In the genomic region with DNA sequence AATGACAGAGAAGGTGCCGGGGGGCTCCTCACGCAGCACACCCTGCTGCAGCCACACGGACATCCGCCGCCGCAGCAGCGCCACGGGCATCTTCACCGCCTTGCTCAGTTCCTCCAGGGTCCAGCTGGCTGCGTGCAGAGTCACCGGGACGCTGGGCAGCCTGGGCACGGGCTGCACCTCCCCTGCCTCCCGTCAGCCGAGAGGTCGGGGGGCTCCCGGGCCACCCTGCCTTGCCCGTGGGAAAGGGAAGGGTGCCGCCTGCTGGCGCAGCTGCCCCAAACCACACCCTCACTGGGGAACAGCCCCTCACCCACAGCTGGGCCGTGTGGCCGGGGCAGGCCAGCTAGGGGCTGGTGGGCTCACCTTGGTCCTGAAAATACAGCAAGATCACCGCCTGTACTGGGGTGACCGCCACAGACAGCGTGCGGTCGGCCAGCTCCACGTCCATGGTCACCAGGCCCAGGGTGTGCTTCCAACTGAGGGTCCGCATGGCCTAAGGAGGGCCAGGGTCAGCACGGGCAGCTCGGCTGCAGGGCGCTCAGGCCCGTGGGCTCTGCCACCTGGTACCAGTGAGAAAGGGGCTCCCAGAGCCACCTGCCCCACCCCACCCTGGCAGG, we compare ENCODE assay signal across 14 cellular contexts. TPM values are rescaled to one million over a fixed set of nuclear protein-coding genes. Genes with fewer than 3 reads are reported as not detected.
A peak's percentile ranks its signal among the peaks of the same experiment; 100 is the strongest.
DNase-seq lines count a peak whose midpoint lies in the region; ATAC-seq, FAIRE-seq and TF ChIP-seq lines count a peak whose summit lies in the region.
"Had no signal": no experiment of that assay in that cellular context is flagged by ENCODE, and none has a peak within 500 bp of the region (broad histone marks: within the 10 kb centered on the region; RNA-seq: fewer than 3 reads in every experiment).

No MANE protein-coding gene starts in this region.

- DNase-seq in HepG2 (ENCODE audit: low spot score): no peak
- DNase-seq in right lobe of liver: no peak
- DNase-seq in fibroblast of villous mesenchyme (ENCODE audit: low read depth): no peak
- DNase-seq in aorta: no peak
- no peak for DNase-seq in nucleus accumbens (lab: John Stamatoyannopoulos, UW)
- DNase-seq in hepatocyte (ENCODE audit: low spot score): no peak
- DNase-seq in smooth muscle cell (lab: John Stamatoyannopoulos, UW; ENCODE audit: unreplicated experiment): no peak
- DNase-seq: activated CD4-positive, alpha-beta T cell treated with anti-CD3 and anti-CD28 coated beads for 1 hour; AML-193; erythroblast; OCI-M1; psoas muscle had no signal

- H3K4me3 ChIP-seq in HepG2 (replicated peaks in 1 of 3; ENCODE audit: insufficient read depth in 1 of 3, low read depth in 2 of 3, low read length in 3 of 3): no peak overlapping the region
- H3K4me3 ChIP-seq in right lobe of liver: no peak overlapping the region
- no peak overlapping the region for H3K4me3 ChIP-seq in OCI-LY1 (ENCODE audit: low read depth, low read length, poor library complexity, severe bottlenecking)
- H3K4me3 ChIP-seq in fibroblast of villous mesenchyme (ENCODE audit: low read depth, low read length): no peak overlapping the region
- H3K4me3 ChIP-seq in aorta (ENCODE audit: low read length in 2 of 2): no peak overlapping the region
- no peak overlapping the region for H3K4me3 ChIP-seq in hepatocyte
- no peak overlapping the region for H3K4me3 ChIP-seq in smooth muscle cell
- H3K4me3 ChIP-seq: psoas muscle had no signal

- H3K9ac ChIP-seq in HepG2 (ENCODE audit: insufficient read depth, low read depth, low read length) (no peak overlapping the region), OCI-LY1 (ENCODE audit: low read length) (no peak overlapping the region), smooth muscle cell (ENCODE audit: low read depth) (no peak overlapping the region)

- TF ChIP-seq POLR2A in HepG2 (IDR thresholded peaks at IDR 0.05; ENCODE audit: insufficient read depth in 1 of 2, low read depth in 2 of 2, low read length in 2 of 2): no peak
- no peak for TF ChIP-seq POLR2A in right lobe of liver (IDR thresholded peaks at IDR 0.05)

- POLR2A ChIA-PET in HepG2 (lab: Yijun Ruan, JAX): interaction anchor here (1.4 to 1.6 kb wide), 3 partner anchors 25 to 102 kb away, joined by 3 to 6 read pairs (median 3); partner anchors contain the start of genes TOR4A and TPRN

- FAIRE-seq in HepG2 (lab: Jason Lieb, UNC): no peak
- FAIRE-seq: G401.6 had no signal

- peaks cover 3 to 6% of the 10 kb centered on the region in 2 experiments; a peak in 2 of 5 replicates for H3K36me3 ChIP-seq in HepG2 (replicated peaks in 1 of 2; ENCODE audit: control insufficient read depth in 1 of 2, insufficient read depth in 2 of 2, low read length in 2 of 2)
- H3K36me3 ChIP-seq in right lobe of liver: peaks cover 0 to 10% (median 6%) of the 10 kb centered on the region in 4 donors
- H3K36me3 ChIP-seq in OCI-LY1 (ENCODE audit: insufficient read depth, low read length): peaks cover 10% of the 10 kb centered on the region
- H3K36me3 ChIP-seq in aorta (ENCODE audit: control insufficient read depth in 1 of 2, insufficient read depth in 2 of 2, low read length in 1 of 2): no peaks in the 10 kb centered on the region
- no peaks in the 10 kb centered on the region for H3K36me3 ChIP-seq in hepatocyte (replicated peaks; ENCODE audit: insufficient read depth, low read depth)
- no peaks in the 10 kb centered on the region for H3K36me3 ChIP-seq in smooth muscle cell (ENCODE audit: low read depth)

- CTCF ChIA-PET in HepG2 (lab: Yijun Ruan, JAX; ENCODE audit: low intra/inter-chr PET ratio, low total read pairs): no interaction called here

- H3K9me2 ChIP-seq in OCI-LY1 (ENCODE audit: low read depth, low read length) (no peaks in the 10 kb centered on the region), hepatocyte (replicated peaks; ENCODE audit: insufficient read depth) (no peaks in the 10 kb centered on the region)

- H3F3A ChIP-seq in OCI-LY1 (ENCODE audit: insufficient read depth, low read length) (peaks cover 4% of the 10 kb centered on the region; the same call in 1 of the 2 replicates), smooth muscle cell (ENCODE audit: low read depth) (no peaks in the 10 kb centered on the region)

- ATAC-seq in HepG2 (no peak), right lobe of liver (no peak), aorta (ENCODE audit: low FRiP score) (peak; percentile 3)

- H3K27me3 ChIP-seq in HepG2 (ENCODE audit: control insufficient read depth in 1 of 2, insufficient read depth in 2 of 2, low read length in 2 of 2) (peaks cover 0 to 18% of the 10 kb centered on the region in 2 experiments; a peak in 3 of 5 replicates), right lobe of liver (peaks cover 0 to 4% of the 10 kb centered on the region in 2 donors), OCI-LY1 (ENCODE audit: insufficient read depth, low read length) (peaks cover 3% of the 10 kb centered on the region; the same call in 1 of the 2 replicates), aorta (ENCODE audit: control insufficient read depth in 1 of 2, insufficient read depth in 2 of 2, low read length in 1 of 2) (no peaks in the 10 kb centered on the region), hepatocyte (peaks cover 13% of the 10 kb centered on the region), smooth muscle cell (ENCODE audit: low read depth) (peaks cover 20% of the 10 kb centered on the region)

- no peak overlapping the region for H2AFZ ChIP-seq in HepG2 (ENCODE audit: low read length)
- H2AFZ ChIP-seq in OCI-LY1 (ENCODE audit: low read length): no peak overlapping the region
- no peak overlapping the region for H2AFZ ChIP-seq in hepatocyte
- no peak overlapping the region for H2AFZ ChIP-seq in smooth muscle cell (ENCODE audit: low read depth)

- 92% methylated on average over 19 of the region's 33 CpGs for WGBS in HepG2 (ENCODE audit: low lambda C conversion rate)
- no CpG with 5 or more reads among the region's 33 CpGs for WGBS in right lobe of liver (ENCODE audit: insufficient coverage, low coverage, low lambda C conversion rate, missing lambda C conversion rate)
- 34 to 37% methylated on average over 32 to 33 of the region's 33 CpGs for WGBS in aorta, 2 donors
- 61% methylated on average over 32 of the region's 33 CpGs for WGBS in hepatocyte (ENCODE audit: low lambda C conversion rate, missing lambda C conversion rate)
- 56% methylated on average over 31 of the region's 33 CpGs for WGBS in smooth muscle cell (ENCODE audit: low lambda C conversion rate)

- H3K79me2 ChIP-seq in HepG2 (ENCODE audit: insufficient read depth, low read length) (no peaks in the 10 kb centered on the region), OCI-LY1 (ENCODE audit: insufficient read depth, low read length) (no peaks in the 10 kb centered on the region), hepatocyte (no peaks in the 10 kb centered on the region), smooth muscle cell (ENCODE audit: low read depth) (no peaks in the 10 kb centered on the region)

- TF ChIP-seq RAD21 in HepG2 (CRISPR knock-in tag; IDR thresholded peaks at IDR 0.05): no peak

- no peak overlapping the region for H3K27ac ChIP-seq in HepG2 (ENCODE audit: extremely low read length, insufficient read depth, low read length)
- no peak overlapping the region for H3K27ac ChIP-seq in right lobe of liver
- H3K27ac ChIP-seq in OCI-LY1 (ENCODE audit: low read depth, low read length, poor library complexity, severe bottlenecking): no peak overlapping the region
- no peak overlapping the region for H3K27ac ChIP-seq in aorta (ENCODE audit: low read depth in 1 of 2, low read length in 2 of 2)
- H3K27ac ChIP-seq in hepatocyte: no peak overlapping the region
- no peak overlapping the region for H3K27ac ChIP-seq in smooth muscle cell (ENCODE audit: low read depth)
- H3K27ac ChIP-seq: psoas muscle had no signal

- H3K9me3 ChIP-seq in HepG2 (ENCODE audit: low read length) (no peaks in the 10 kb centered on the region), right lobe of liver (no peaks in the 10 kb centered on the region), OCI-LY1 (ENCODE audit: low read length) (no peaks in the 10 kb centered on the region), aorta (ENCODE audit: control insufficient read depth, low read length) (no peaks in the 10 kb centered on the region), hepatocyte (ENCODE audit: low read depth) (no peaks in the 10 kb centered on the region), smooth muscle cell (replicated peaks; ENCODE audit: low read depth) (no peaks in the 10 kb centered on the region)
- H3K9me3 ChIP-seq: psoas muscle had no signal

- H3K4me2 ChIP-seq in HepG2 (ENCODE audit: low read depth, low read length): no peak overlapping the region
- peak overlapping the region; percentile 5; the same call in 1 of the 2 replicates for H3K4me2 ChIP-seq in OCI-LY1 (ENCODE audit: low read length)
- no peak overlapping the region for H3K4me2 ChIP-seq in hepatocyte
- H3K4me2 ChIP-seq in smooth muscle cell: no peak overlapping the region

- TF ChIP-seq CTCF in HepG2 (CRISPR knock-in tag; IDR thresholded peaks at IDR 0.05) (no peak), right lobe of liver (IDR thresholded peaks at IDR 0.05) (no peak), OCI-LY1 (IDR thresholded peaks at IDR 0.05; ENCODE audit: low read length) (peak; percentile 58), fibroblast of villous mesenchyme (IDR thresholded peaks at IDR 0.05; ENCODE audit: insufficient read depth, low read depth, low read length) (peak; percentile 29), hepatocyte (IDR thresholded peaks at IDR 0.05; ENCODE audit: poor library complexity) (no peak), smooth muscle cell (IDR thresholded peaks at IDR 0.05; ENCODE audit: borderline replicate concordance, insufficient read depth, poor library complexity, severe bottlenecking) (no peak)

- in situ Hi-C loops in HepG2 (cut with HindIII; ENCODE audit: extremely low pct_ligation_motif_present, low pct_unique_long_range_greater_than_20kb): no loop called here

- BruUV-seq in HepG2 (replicated peaks; lab: Mats Ljungman, UMichigan): no TSS peak

- intact Hi-C loops in HepG2 (cut with micrococcal nuclease; ENCODE audit: unreplicated experiment): loop anchor here (10.0 kb wide), 1 partner anchor 61 kb away; the partner anchor contains the start of gene DPP7
- intact Hi-C loops in right lobe of liver (cut with DNase I): loop anchor here in 1 of 2 donors (5.0 kb wide), 1 partner anchor 57 kb away; the partner anchor contains the start of gene SLC34A3
- intact Hi-C loops in aorta (cut with DNase I): no loop called here

- H4K20me1 ChIP-seq in HepG2 (ENCODE audit: insufficient read depth, low read length): no peaks in the 10 kb centered on the region
- H4K20me1 ChIP-seq in OCI-LY1 (ENCODE audit: insufficient read depth, low read length): no peaks in the 10 kb centered on the region
- no peaks in the 10 kb centered on the region for H4K20me1 ChIP-seq in hepatocyte (ENCODE audit: insufficient read depth, poor library complexity, severe bottlenecking)
- no peaks in the 10 kb centered on the region for H4K20me1 ChIP-seq in smooth muscle cell (ENCODE audit: low read depth)

- H3K4me1 ChIP-seq in HepG2 (ENCODE audit: insufficient read depth, low read length) (0 out of 2 replicates have a peak, but pooled peaks cover under 1% of the 10 kb centered on the region), right lobe of liver (no peaks in the 10 kb centered on the region), OCI-LY1 (ENCODE audit: insufficient read depth, low read length, severe bottlenecking) (peaks cover 11% of the 10 kb centered on the region), aorta (ENCODE audit: control insufficient read depth in 1 of 2, insufficient read depth in 2 of 2, low read length in 2 of 2) (no peaks in the 10 kb centered on the region), hepatocyte (ENCODE audit: insufficient read depth) (no peaks in the 10 kb centered on the region), smooth muscle cell (ENCODE audit: low read depth) (no peaks in the 10 kb centered on the region)
- H3K4me1 ChIP-seq: psoas muscle had no signal

- TF ChIP-seq EP300 in HepG2 (IDR thresholded peaks at IDR 0.05; ENCODE audit: low read depth in 2 of 2, low read length in 2 of 2) (no peak), HepG2 (CRISPR knock-in tag; IDR thresholded peaks at IDR 0.05; ENCODE audit: borderline replicate concordance) (no peak)

RNA-seq across cellular contexts. Expression of gene TMEM210, which starts 3.6 kb away (rescaled TPM):
- total RNA-seq in HepG2 (2016; rRNA removed; fragmentation: Illumina TruSeq; extraction: Trizol): not detected in 2 replicates
- total RNA-seq in HepG2 (2016; cell fraction: cytosol; rRNA removed; fragmentation: Illumina TruSeq; extraction: Trizol; ENCODE audit: low read depth): not detected in 2 replicates
- not detected in 2 replicates for total RNA-seq in HepG2 (2016; cell fraction: insoluble cytoplasmic fraction; rRNA removed; fragmentation: Illumina TruSeq; extraction: Trizol)
- total RNA-seq in HepG2 (2016; cell fraction: membrane; rRNA removed; fragmentation: Illumina TruSeq; extraction: Trizol): not detected in 2 replicates
- not detected in 2 replicates for total RNA-seq in HepG2 (2016; cell fraction: nucleus; rRNA removed; fragmentation: Illumina TruSeq; extraction: Trizol)
- not detected in 2 replicates for polyA plus RNA-seq in HepG2 (2011; rRNA removed)
- polyA plus RNA-seq in HepG2 (2011; cell fraction: cytosol; rRNA removed): not detected in 2 replicates
- not detected in 2 replicates for polyA plus RNA-seq in HepG2 (2011; cell fraction: nucleus; rRNA removed)
- not detected in 2 replicates for polyA plus RNA-seq in HepG2 (2012)
- polyA plus RNA-seq in HepG2 (2016; cell fraction: cytosol; fragmentation: Illumina TruSeq; extraction: Trizol; ENCODE audit: low read depth): not detected in 2 replicates
- not detected in 2 replicates for polyA plus RNA-seq in HepG2 (2016; cell fraction: insoluble cytoplasmic fraction; fragmentation: Illumina TruSeq; extraction: Trizol; ENCODE audit: low read depth)
- polyA plus RNA-seq in HepG2 (2016; cell fraction: membrane; fragmentation: Illumina TruSeq; extraction: Trizol; ENCODE audit: low read depth): not detected in 2 replicates
- not detected in 2 replicates for polyA plus RNA-seq in HepG2 (2016; cell fraction: nucleus; fragmentation: Illumina TruSeq; extraction: Trizol; ENCODE audit: insufficient read depth, low read depth)
- polyA minus RNA-seq in HepG2 (2011; rRNA and poly(A)+ RNA removed; ENCODE audit: low replicate concordance): 0.19 TPM in 1 of 2 replicates, not detected in the other
- not detected in 2 replicates for polyA minus RNA-seq in HepG2 (2011; cell fraction: cytosol; rRNA and poly(A)+ RNA removed)
- not detected in 2 replicates for polyA minus RNA-seq in HepG2 (2011; cell fraction: nucleus; rRNA and poly(A)+ RNA removed)
- total RNA-seq in right lobe of liver: not detected
- not detected in 2 replicates for total RNA-seq in fibroblast of villous mesenchyme
- not detected for total RNA-seq in aorta
- not detected for polyA plus RNA-seq in aorta
- total RNA-seq in hepatocyte: not detected in 2 replicates
- not detected in 2 replicates for polyA plus RNA-seq in hepatocyte
- total RNA-seq in smooth muscle cell: not detected in 2 replicates
- not detected in 2 replicates for polyA plus RNA-seq in smooth muscle cell
- total RNA-seq: psoas muscle had no signal
- polyA plus RNA-seq: psoas muscle had no signal

RNA-seq across cellular contexts. Expression of gene LRRC26, which starts 5.6 kb away (rescaled TPM):
- total RNA-seq in HepG2 (2016; rRNA removed; fragmentation: Illumina TruSeq; extraction: Trizol): not detected in 2 replicates
- not detected in 2 replicates for total RNA-seq in HepG2 (2016; cell fraction: cytosol; rRNA removed; fragmentation: Illumina TruSeq; extraction: Trizol; ENCODE audit: low read depth)
- total RNA-seq in HepG2 (2016; cell fraction: insoluble cytoplasmic fraction; rRNA removed; fragmentation: Illumina TruSeq; extraction: Trizol): not detected in 2 replicates
- not detected in 2 replicates for total RNA-seq in HepG2 (2016; cell fraction: membrane; rRNA removed; fragmentation: Illumina TruSeq; extraction: Trizol)
- not detected in 2 replicates for total RNA-seq in HepG2 (2016; cell fraction: nucleus; rRNA removed; fragmentation: Illumina TruSeq; extraction: Trizol)
- polyA plus RNA-seq in HepG2 (2011; rRNA removed): not detected in 2 replicates
- polyA plus RNA-seq in HepG2 (2011; cell fraction: cytosol; rRNA removed): 0.09 TPM in 1 of 2 replicates, not detected in the other
- polyA plus RNA-seq in HepG2 (2011; cell fraction: nucleus; rRNA removed): 0.18 and 0.26 TPM in 2 replicates
- polyA plus RNA-seq in HepG2 (2012): not detected in 2 replicates
- not detected in 2 replicates for polyA plus RNA-seq in HepG2 (2016; cell fraction: cytosol; fragmentation: Illumina TruSeq; extraction: Trizol; ENCODE audit: low read depth)
- polyA plus RNA-seq in HepG2 (2016; cell fraction: insoluble cytoplasmic fraction; fragmentation: Illumina TruSeq; extraction: Trizol; ENCODE audit: low read depth): not detected in 2 replicates
- not detected in 2 replicates for polyA plus RNA-seq in HepG2 (2016; cell fraction: membrane; fragmentation: Illumina TruSeq; extraction: Trizol; ENCODE audit: low read depth)
- polyA plus RNA-seq in HepG2 (2016; cell fraction: nucleus; fragmentation: Illumina TruSeq; extraction: Trizol; ENCODE audit: insufficient read depth, low read depth): not detected in 2 replicates
- polyA minus RNA-seq in HepG2 (2011; rRNA and poly(A)+ RNA removed; ENCODE audit: low replicate concordance): 0.21 TPM in 1 of 2 replicates, not detected in the other
- polyA minus RNA-seq in HepG2 (2011; cell fraction: cytosol; rRNA and poly(A)+ RNA removed): not detected in 2 replicates
- not detected in 2 replicates for polyA minus RNA-seq in HepG2 (2011; cell fraction: nucleus; rRNA and poly(A)+ RNA removed)
- total RNA-seq in right lobe of liver: under 1 TPM in 2 of 6 experiments, not detected in 4; 0.17 to 0.18 TPM
- not detected in 2 replicates for total RNA-seq in fibroblast of villous mesenchyme
- not detected for total RNA-seq in aorta
- polyA plus RNA-seq in aorta: not detected
- total RNA-seq in hepatocyte: 0.73 and 1.1 TPM in 2 replicates
- polyA plus RNA-seq in hepatocyte: 0.89 and 2.6 TPM in 2 replicates
- not detected in 2 replicates for total RNA-seq in smooth muscle cell
- not detected in 2 replicates for polyA plus RNA-seq in smooth muscle cell
- total RNA-seq: psoas muscle had no signal
- polyA plus RNA-seq: psoas muscle had no signal

RNA-seq across cellular contexts. Expression of gene ANAPC2, which starts 12.9 kb away (rescaled TPM):
- total RNA-seq in HepG2 (2016; rRNA removed; fragmentation: Illumina TruSeq; extraction: Trizol): 7.4 and 12.3 TPM in 2 replicates
- 22.4 and 23.5 TPM in 2 replicates for total RNA-seq in HepG2 (2016; cell fraction: cytosol; rRNA removed; fragmentation: Illumina TruSeq; extraction: Trizol; ENCODE audit: low read depth)
- total RNA-seq in HepG2 (2016; cell fraction: insoluble cytoplasmic fraction; rRNA removed; fragmentation: Illumina TruSeq; extraction: Trizol): 6.6 and 15.0 TPM in 2 replicates
- total RNA-seq in HepG2 (2016; cell fraction: membrane; rRNA removed; fragmentation: Illumina TruSeq; extraction: Trizol): 6.3 and 6.7 TPM in 2 replicates
- 17.6 and 21.6 TPM in 2 replicates for total RNA-seq in HepG2 (2016; cell fraction: nucleus; rRNA removed; fragmentation: Illumina TruSeq; extraction: Trizol)
- polyA plus RNA-seq in HepG2 (2011; rRNA removed): 15.4 and 21.6 TPM in 2 replicates
- polyA plus RNA-seq in HepG2 (2011; cell fraction: cytosol; rRNA removed): 5.4 and 9.8 TPM in 2 replicates
- 144 and 175 TPM in 2 replicates for polyA plus RNA-seq in HepG2 (2011; cell fraction: nucleus; rRNA removed)
- 13.6 and 16.6 TPM in 2 replicates for polyA plus RNA-seq in HepG2 (2012)
- polyA plus RNA-seq in HepG2 (2016; cell fraction: cytosol; fragmentation: Illumina TruSeq; extraction: Trizol; ENCODE audit: low read depth): 2.4 and 3.3 TPM in 2 replicates
- polyA plus RNA-seq in HepG2 (2016; cell fraction: insoluble cytoplasmic fraction; fragmentation: Illumina TruSeq; extraction: Trizol; ENCODE audit: low read depth): 11.2 and 14.3 TPM in 2 replicates
- 4.1 TPM in 2 replicates for polyA plus RNA-seq in HepG2 (2016; cell fraction: membrane; fragmentation: Illumina TruSeq; extraction: Trizol; ENCODE audit: low read depth)
- polyA plus RNA-seq in HepG2 (2016; cell fraction: nucleus; fragmentation: Illumina TruSeq; extraction: Trizol; ENCODE audit: insufficient read depth, low read depth): 64.9 and 72.0 TPM in 2 replicates
- polyA minus RNA-seq in HepG2 (2011; rRNA and poly(A)+ RNA removed; ENCODE audit: low replicate concordance): 27.3 and 55.4 TPM in 2 replicates
- polyA minus RNA-seq in HepG2 (2011; cell fraction: cytosol; rRNA and poly(A)+ RNA removed): 14.7 and 17.5 TPM in 2 replicates
- polyA minus RNA-seq in HepG2 (2011; cell fraction: nucleus; rRNA and poly(A)+ RNA removed): 33.0 and 36.8 TPM in 2 replicates
- 10 to 100 TPM; 16.1 to 36.5 (median 27.9) TPM for total RNA-seq in right lobe of liver
- 22.9 and 24.8 TPM in 2 replicates for total RNA-seq in fibroblast of villous mesenchyme
- total RNA-seq in aorta: 10 to 100 TPM; 38.7 to 54.0 TPM
- 10 to 100 TPM; 13.3 to 84.5 TPM for polyA plus RNA-seq in aorta
- total RNA-seq in hepatocyte: 21.3 and 26.2 TPM in 2 replicates
- 12.2 and 16.2 TPM in 2 replicates for polyA plus RNA-seq in hepatocyte
- total RNA-seq in smooth muscle cell: 12.6 and 16.3 TPM in 2 replicates
- polyA plus RNA-seq in smooth muscle cell: 6.6 and 17.6 TPM in 2 replicates

RNA-seq across cellular contexts. Expression of gene SSNA1, which starts 13.0 kb away (rescaled TPM):
- total RNA-seq in HepG2 (2016; rRNA removed; fragmentation: Illumina TruSeq; extraction: Trizol): 41.2 and 49.4 TPM in 2 replicates
- 92.0 and 105 TPM in 2 replicates for total RNA-seq in HepG2 (2016; cell fraction: cytosol; rRNA removed; fragmentation: Illumina TruSeq; extraction: Trizol; ENCODE audit: low read depth)
- 41.5 and 51.7 TPM in 2 replicates for total RNA-seq in HepG2 (2016; cell fraction: insoluble cytoplasmic fraction; rRNA removed; fragmentation: Illumina TruSeq; extraction: Trizol)
- 94.3 and 110 TPM in 2 replicates for total RNA-seq in HepG2 (2016; cell fraction: membrane; rRNA removed; fragmentation: Illumina TruSeq; extraction: Trizol)
- total RNA-seq in HepG2 (2016; cell fraction: nucleus; rRNA removed; fragmentation: Illumina TruSeq; extraction: Trizol): 19.3 TPM in 2 replicates
- polyA plus RNA-seq in HepG2 (2011; rRNA removed): 35.9 and 44.8 TPM in 2 replicates
- 38.7 and 58.7 TPM in 2 replicates for polyA plus RNA-seq in HepG2 (2011; cell fraction: cytosol; rRNA removed)
- polyA plus RNA-seq in HepG2 (2011; cell fraction: nucleus; rRNA removed): 26.1 and 28.6 TPM in 2 replicates
- polyA plus RNA-seq in HepG2 (2012): 18.0 and 31.4 TPM in 2 replicates
- 109 and 132 TPM in 2 replicates for polyA plus RNA-seq in HepG2 (2016; cell fraction: cytosol; fragmentation: Illumina TruSeq; extraction: Trizol; ENCODE audit: low read depth)
- polyA plus RNA-seq in HepG2 (2016; cell fraction: insoluble cytoplasmic fraction; fragmentation: Illumina TruSeq; extraction: Trizol; ENCODE audit: low read depth): 49.3 and 50.3 TPM in 2 replicates
- polyA plus RNA-seq in HepG2 (2016; cell fraction: membrane; fragmentation: Illumina TruSeq; extraction: Trizol; ENCODE audit: low read depth): 89.4 and 104 TPM in 2 replicates
- polyA plus RNA-seq in HepG2 (2016; cell fraction: nucleus; fragmentation: Illumina TruSeq; extraction: Trizol; ENCODE audit: insufficient read depth, low read depth): 39.2 and 44.3 TPM in 2 replicates
- polyA minus RNA-seq in HepG2 (2011; rRNA and poly(A)+ RNA removed; ENCODE audit: low replicate concordance): 18.2 and 39.2 TPM in 2 replicates
- polyA minus RNA-seq in HepG2 (2011; cell fraction: cytosol; rRNA and poly(A)+ RNA removed): 12.4 and 13.8 TPM in 2 replicates
- polyA minus RNA-seq in HepG2 (2011; cell fraction: nucleus; rRNA and poly(A)+ RNA removed): 4.1 TPM in 2 replicates
- total RNA-seq in right lobe of liver: 10 to 100 TPM; 21.5 to 53.3 (median 25.5) TPM
- total RNA-seq in fibroblast of villous mesenchyme: 58.7 and 81.5 TPM in 2 replicates
- 10 to 100 TPM; 30.5 to 37.4 TPM for total RNA-seq in aorta
- 10 to 100 TPM; 77.0 to 87.1 TPM for polyA plus RNA-seq in aorta
- 74.3 and 82.2 TPM in 2 replicates for total RNA-seq in hepatocyte
- polyA plus RNA-seq in hepatocyte: 128 and 137 TPM in 2 replicates
- 32.7 and 69.5 TPM in 2 replicates for total RNA-seq in smooth muscle cell
- 84.9 and 94.1 TPM in 2 replicates for polyA plus RNA-seq in smooth muscle cell

RNA-seq across cellular contexts. Expression of gene TPRN, which starts 25.1 kb away (rescaled TPM):
- 17.5 and 19.2 TPM in 2 replicates for total RNA-seq in HepG2 (2016; rRNA removed; fragmentation: Illumina TruSeq; extraction: Trizol)
- 5.6 and 22.6 TPM in 2 replicates for total RNA-seq in HepG2 (2016; cell fraction: cytosol; rRNA removed; fragmentation: Illumina TruSeq; extraction: Trizol; ENCODE audit: low read depth)
- 15.6 and 20.1 TPM in 2 replicates for total RNA-seq in HepG2 (2016; cell fraction: insoluble cytoplasmic fraction; rRNA removed; fragmentation: Illumina TruSeq; extraction: Trizol)
- total RNA-seq in HepG2 (2016; cell fraction: membrane; rRNA removed; fragmentation: Illumina TruSeq; extraction: Trizol): 14.6 and 15.6 TPM in 2 replicates
- 13.8 and 14.1 TPM in 2 replicates for total RNA-seq in HepG2 (2016; cell fraction: nucleus; rRNA removed; fragmentation: Illumina TruSeq; extraction: Trizol)
- polyA plus RNA-seq in HepG2 (2011; rRNA removed): 10.1 and 12.4 TPM in 2 replicates
- polyA plus RNA-seq in HepG2 (2011; cell fraction: cytosol; rRNA removed): 8.3 and 14.4 TPM in 2 replicates
- polyA plus RNA-seq in HepG2 (2011; cell fraction: nucleus; rRNA removed): 41.5 and 45.5 TPM in 2 replicates
- 12.2 and 16.0 TPM in 2 replicates for polyA plus RNA-seq in HepG2 (2012)
- 6.0 and 6.8 TPM in 2 replicates for polyA plus RNA-seq in HepG2 (2016; cell fraction: cytosol; fragmentation: Illumina TruSeq; extraction: Trizol; ENCODE audit: low read depth)
- 17.5 and 21.2 TPM in 2 replicates for polyA plus RNA-seq in HepG2 (2016; cell fraction: insoluble cytoplasmic fraction; fragmentation: Illumina TruSeq; extraction: Trizol; ENCODE audit: low read depth)
- polyA plus RNA-seq in HepG2 (2016; cell fraction: membrane; fragmentation: Illumina TruSeq; extraction: Trizol; ENCODE audit: low read depth): 10.8 and 12.2 TPM in 2 replicates
- polyA plus RNA-seq in HepG2 (2016; cell fraction: nucleus; fragmentation: Illumina TruSeq; extraction: Trizol; ENCODE audit: insufficient read depth, low read depth): 25.7 and 31.2 TPM in 2 replicates
- 13.0 and 24.4 TPM in 2 replicates for polyA minus RNA-seq in HepG2 (2011; rRNA and poly(A)+ RNA removed; ENCODE audit: low replicate concordance)
- polyA minus RNA-seq in HepG2 (2011; cell fraction: cytosol; rRNA and poly(A)+ RNA removed): 14.2 and 15.9 TPM in 2 replicates
- polyA minus RNA-seq in HepG2 (2011; cell fraction: nucleus; rRNA and poly(A)+ RNA removed): 10.0 and 12.4 TPM in 2 replicates
- total RNA-seq in right lobe of liver: 10 to 100 TPM; 12.1 to 28.9 (median 18.1) TPM
- 6.9 and 8.1 TPM in 2 replicates for total RNA-seq in fibroblast of villous mesenchyme
- total RNA-seq in aorta: 1 to 10 TPM; 4.3 to 5.9 TPM
- 10 to 100 TPM in 1 of 2 donors, 1 to 10 TPM in 1; 5.5 to 10.8 TPM for polyA plus RNA-seq in aorta
- 27.6 and 34.4 TPM in 2 replicates for total RNA-seq in hepatocyte
- 82.3 and 104 TPM in 2 replicates for polyA plus RNA-seq in hepatocyte
- 4.0 and 6.9 TPM in 2 replicates for total RNA-seq in smooth muscle cell
- polyA plus RNA-seq in smooth muscle cell: 15.0 and 19.0 TPM in 2 replicates

Comparison
In these comparisons a context has a peak if more than half of its experiments do, and no peak if none do; other contexts are left out.
1. CTCF ChIP-seq: peak in OCI-LY1 (single experiment) and fibroblast of villous mesenchyme (single experiment); none in HepG2 (single experiment), right lobe of liver (0 of 4), hepatocyte (single experiment) and smooth muscle cell (single experiment).